In the genomic region with DNA sequence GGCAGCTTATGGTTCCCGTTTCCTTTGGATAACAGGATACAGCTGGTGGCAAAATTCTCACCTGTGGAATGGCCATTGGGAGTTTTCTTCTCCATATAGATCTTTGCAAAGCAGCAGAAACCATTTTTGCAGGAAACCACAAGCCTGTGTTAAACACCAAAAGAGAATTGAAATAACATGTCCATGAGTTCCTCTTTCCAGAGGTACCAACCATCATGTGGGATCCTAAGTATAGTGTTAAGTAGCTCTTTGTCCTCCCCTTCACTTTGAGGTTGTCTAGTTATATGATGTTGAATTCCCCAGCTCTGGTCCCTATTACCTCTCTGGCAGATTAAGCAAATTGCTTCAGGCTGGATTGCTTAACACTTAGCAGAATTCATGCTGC, we compare ENCODE assay signal across 9 cellular contexts.
DNase-seq lines count a peak whose midpoint lies in the region; ATAC-seq and TF ChIP-seq lines count a peak whose summit lies in the region.
"Had no signal": no experiment of that assay in that cellular context is flagged by ENCODE, and none has a peak within 500 bp of the region (broad histone marks: within the 10 kb centered on the region; RNA-seq: fewer than 3 reads in every experiment).

No MANE protein-coding gene starts in this region.

- H3K27ac ChIP-seq in suprapubic skin, result no peak overlapping the region

- H3K9me3 ChIP-seq in T-helper 17 cell (ENCODE audit: control insufficient read depth, low read length, poor library complexity, severe bottlenecking) (no peaks in the 10 kb centered on the region), suprapubic skin (no peaks in the 10 kb centered on the region)

- no peak for TF ChIP-seq POLR2A in suprapubic skin (IDR thresholded peaks at IDR 0.05)

- peak overlapping the region; percentile 90 for H3K27ac Mint-ChIP-seq in T-helper 17 cell
- H3K27ac Mint-ChIP-seq in activated T-cell treated with anti-CD3 and anti-CD28 coated beads, Interleukin-2, amount 50 U/mL, for 24 hours, result no peak overlapping the region

- no peaks in the 10 kb centered on the region for H3K27me3 ChIP-seq in suprapubic skin

- peaks cover 69% of the 10 kb centered on the region for H3K4me1 ChIP-seq in suprapubic skin

- H3K4me3 Mint-ChIP-seq in T-helper 17 cell, result no peak overlapping the region
- H3K4me3 Mint-ChIP-seq in activated T-cell treated with anti-CD3 and anti-CD28 coated beads, Interleukin-2, amount 50 U/mL, for 24 hours, result no peak overlapping the region

- H3K36me3 ChIP-seq in suprapubic skin, result no peaks in the 10 kb centered on the region

- TF ChIP-seq CTCF in suprapubic skin (IDR thresholded peaks at IDR 0.05), result no peak

- no peaks in the 10 kb centered on the region for H3K36me3 Mint-ChIP-seq in T-helper 17 cell (ENCODE audit: low read depth)
- peaks cover 3% of the 10 kb centered on the region for H3K36me3 Mint-ChIP-seq in activated T-cell treated with anti-CD3 and anti-CD28 coated beads, Interleukin-2, amount 50 U/mL, for 24 hours (ENCODE audit: low read depth)

- DNase-seq in AML-193 (lab: John Stamatoyannopoulos, UW) (peak; percentile 56 to 67), T-helper 17 cell (no peak), DMS153 (lab: John Stamatoyannopoulos, UW) (no peak), suprapubic skin (ENCODE audit: low spot score in 2 of 2) (no peak), HuH-7 (ENCODE audit: low spot score) (no peak)
- DNase-seq in activated T-cell treated with anti-CD3 and anti-CD28 coated beads, Interleukin-2, amount 50 U/mL, for 24 hours, result no peak
- DNase-seq: NK-92 treated with Interleukin-12 subunit alpha and Interleukin-12 subunit beta, amount 100 ng/mL, for 24 hours had no signal

- no peak for TF ChIP-seq EP300 in suprapubic skin (IDR thresholded peaks at IDR 0.05)

- whole genome bisulfite sequencing in suprapubic skin, result 73% methylated on average over 1 of the region's 1 CpG

- H3K4me1 Mint-ChIP-seq in T-helper 17 cell, result peaks cover 61% of the 10 kb centered on the region
- H3K4me1 Mint-ChIP-seq in activated T-cell treated with anti-CD3 and anti-CD28 coated beads, Interleukin-2, amount 50 U/mL, for 24 hours (ENCODE audit: low read depth), result peaks cover 81% of the 10 kb centered on the region

- no peak overlapping the region for H3K4me3 ChIP-seq in suprapubic skin

- H3K9me3 Mint-ChIP-seq in activated T-cell treated with anti-CD3 and anti-CD28 coated beads, Interleukin-2, amount 50 U/mL, for 24 hours, result no peaks in the 10 kb centered on the region

- no peaks in the 10 kb centered on the region for H3K27me3 Mint-ChIP-seq in T-helper 17 cell
- H3K27me3 Mint-ChIP-seq in activated T-cell treated with anti-CD3 and anti-CD28 coated beads, Interleukin-2, amount 50 U/mL, for 24 hours, result no peaks in the 10 kb centered on the region

- ATAC-seq in GM19397 (IDR thresholded peaks at IDR 0.05; ENCODE audit: unreplicated experiment) (peak; percentile 58), HG03196 (IDR thresholded peaks at IDR 0.05; ENCODE audit: unreplicated experiment) (peak; percentile 52), T-helper 17 cell (peak; percentile 29)

Comparison
In these comparisons a context has a peak if more than half of its experiments do, and no peak if none do; other contexts are left out.
1. DNase-seq: peak in AML-193 (2 of 2); none in T-helper 17 cell (0 of 3), activated T-cell treated with anti-CD3 and anti-CD28 coated beads, Interleukin-2, amount 50 U/mL, for 24 hours (single experiment), DMS153 (single experiment), suprapubic skin (0 of 2) and HuH-7 (single experiment).
2. Peak in every context shown above with its lines, with median percentiles within 50 percentile points of each other: ATAC-seq.